Comparison of ENCODE assay signal across 1 cellular context in genomic region chr4:138975225-138975624, GRCh38.
TF ChIP-seq lines count a peak whose summit lies in the region.

No MANE protein-coding gene starts in this region.

TF ChIP-seq in GM23338, 12 proteins besides CTCF, POLR2A, EP300 and RAD21:
- TF ChIP-seq NANOG (IDR thresholded peaks at IDR 0.05; ENCODE audit: borderline replicate concordance) (peak; percentile 66; the same call in 1 of the 2 replicates), ETS1 (IDR thresholded peaks at IDR 0.05) (no peak), ZNF462 (CRISPR knock-in tag; IDR thresholded peaks at IDR 0.05) (peak; percentile 33; the same call in 1 of the 2 replicates)
